In genomic region chr13:44921931-44922758, GRCh38 we compare ENCODE assay signal across 9 cellular contexts.
A peak's percentile ranks its signal among the peaks of the same experiment; 100 is the strongest.
DNase-seq lines count a peak whose midpoint lies in the region; ATAC-seq and TF ChIP-seq lines count a peak whose summit lies in the region.
"Had no signal": no experiment of that assay in that cellular context is flagged by ENCODE, and none has a peak within 500 bp of the region (broad histone marks: within the 10 kb centered on the region; RNA-seq: fewer than 3 reads in every experiment).

No MANE protein-coding gene starts in this region.

- H3K4me1 ChIP-seq in GM23338 (ENCODE audit: insufficient read depth) (peaks cover 15% of the 10 kb centered on the region), gastroesophageal sphincter (peaks cover 11 to 66% (median 13%) of the 10 kb centered on the region in 3 donors), skeletal muscle satellite cell (ENCODE audit: control insufficient read depth, insufficient read depth, low read length) (peaks cover 44% of the 10 kb centered on the region)

- no peak for TF ChIP-seq POLR2A in gastroesophageal sphincter (IDR thresholded peaks at IDR 0.05)

- no peaks in the 10 kb centered on the region for H3K36me3 Mint-ChIP-seq in GM23338 (ENCODE audit: low read depth)

- WGBS in gastroesophageal sphincter (ENCODE audit: low coverage in 1 of 2), 2 donors = 40% methylated on average over 2 of the region's 2 CpGs; no CpG with 5 or more reads in 1 of the 2 donors

- H3K9me3 ChIP-seq in gastroesophageal sphincter (no peaks in the 10 kb centered on the region), skeletal muscle satellite cell (replicated peaks; ENCODE audit: low read length) (no peaks in the 10 kb centered on the region)

- no peak overlapping the region for H3K4me2 ChIP-seq in GM23338
- H3K4me2 ChIP-seq in skeletal muscle satellite cell (ENCODE audit: low read length) = peak overlapping the region; percentile 32

- ATAC-seq in GM23338 = no peak
- ATAC-seq in gastroesophageal sphincter = peak; percentile 65
- ATAC-seq in GM21529 (IDR thresholded peaks at IDR 0.05; ENCODE audit: unreplicated experiment) = no peak
- ATAC-seq in GM19351 (IDR thresholded peaks at IDR 0.05; ENCODE audit: unreplicated experiment) = no peak

- TF ChIP-seq CTCF in GM23338 (conservative IDR thresholded peaks at IDR 0.05; ENCODE audit: low read depth in 2 of 2) = no peak
- peak in 2 of 4 experiments; percentile 31 to 32 for TF ChIP-seq CTCF in gastroesophageal sphincter (IDR thresholded peaks at IDR 0.05)

- no peak overlapping the region for H3K27ac Mint-ChIP-seq in GM23338

- no peaks in the 10 kb centered on the region for H3K36me3 ChIP-seq in GM23338 (ENCODE audit: insufficient read depth)
- H3K36me3 ChIP-seq in gastroesophageal sphincter = no peaks in the 10 kb centered on the region
- H3K36me3 ChIP-seq in skeletal muscle satellite cell (ENCODE audit: insufficient read depth, low read length) = no peaks in the 10 kb centered on the region

- H3K79me2 ChIP-seq in GM23338 (replicated peaks; ENCODE audit: insufficient read depth) = no peaks in the 10 kb centered on the region

- H3K4me1 Mint-ChIP-seq in GM23338 = peaks cover 18% of the 10 kb centered on the region

- no peaks in the 10 kb centered on the region for H4K20me1 ChIP-seq in GM23338 (replicated peaks; ENCODE audit: insufficient read depth)

- H3K27me3 Mint-ChIP-seq in GM23338 (ENCODE audit: insufficient read depth, low read depth, poor library complexity) = peaks cover 7% of the 10 kb centered on the region

- peak; percentile 88 for TF ChIP-seq EP300 in gastroesophageal sphincter (IDR thresholded peaks at IDR 0.05)

- peaks cover 10% of the 10 kb centered on the region; the same call in 1 of the 2 replicates for H3F3A ChIP-seq in GM23338 (replicated peaks; ENCODE audit: low read depth)

- H3K4me3 ChIP-seq in GM23338 (no peak overlapping the region), gastroesophageal sphincter (no peak overlapping the region), skeletal muscle satellite cell (ENCODE audit: low read length) (peak overlapping the region; percentile 25)

- H3K9me2 ChIP-seq in GM23338 (ENCODE audit: insufficient read depth) = no peaks in the 10 kb centered on the region

- H3K4me3 Mint-ChIP-seq in GM23338 = no peak overlapping the region

- no peaks in the 10 kb centered on the region for H3K27me3 ChIP-seq in GM23338 (ENCODE audit: insufficient read depth)
- no peaks in the 10 kb centered on the region for H3K27me3 ChIP-seq in gastroesophageal sphincter
- no peaks in the 10 kb centered on the region for H3K27me3 ChIP-seq in skeletal muscle satellite cell (ENCODE audit: control insufficient read depth, insufficient read depth, low read length)

- H3K9me3 Mint-ChIP-seq in GM23338 = no peaks in the 10 kb centered on the region; the same call in 2 of the 3 replicates

- no peak overlapping the region for H3K27ac ChIP-seq in GM23338 (ENCODE audit: low read depth)
- H3K27ac ChIP-seq in gastroesophageal sphincter = peak overlapping the region; percentile 90 to 99 (median 98)

- H3K9ac ChIP-seq in skeletal muscle satellite cell (ENCODE audit: low read depth, low read length) = peak overlapping the region; percentile 75

- peak overlapping the region; percentile 16; the same call in 1 of the 2 replicates for H2AFZ ChIP-seq in GM23338

- DNase-seq in GM23338 (ENCODE audit: low spot score) (no peak), SHP77 treated with DMSO at 0.1 percent for 48 hours (lab: John Stamatoyannopoulos, UW) (peak; percentile 9), Ammon's horn (ENCODE audit: low spot score) (no peak)
- no peak for DNase-seq in activated CD4-positive, alpha-beta T cell treated with anti-CD3 and anti-CD28 coated beads, Interleukin-2, amount 50 U/mL, for 4 hours
- DNase-seq: RPMI8226 had no signal

TF ChIP-seq in GM23338, 12 proteins besides CTCF, POLR2A, EP300 and RAD21:
- TF ChIP-seq STAT1 (IDR thresholded peaks at IDR 0.05; ENCODE audit: unreplicated experiment) (no peak), REST (IDR thresholded peaks at IDR 0.05; ENCODE audit: unreplicated experiment) (no peak)
